In genomic region chr16:67226804-67227566, GRCh38 we compare ENCODE assay signal across 8 cellular contexts. TPM values are rescaled to one million over a fixed set of nuclear protein-coding genes. Genes with fewer than 3 reads are reported as not detected.
DNase-seq lines count a peak whose midpoint lies in the region; ATAC-seq and TF ChIP-seq lines count a peak whose summit lies in the region.

TMEM208 (plus strand) TSS chr16:67227130; CDS start chr16:67227219, 89 bp downstream.

- no peaks in the 10 kb centered on the region for H3K9me3 ChIP-seq in RWPE2 (ENCODE audit: severe bottlenecking)

- peaks cover 43% of the 10 kb centered on the region for H3K36me3 Mint-ChIP-seq in activated T-helper 2 cell treated with anti-CD3 and anti-CD28 coated beads, Interferon-gamma antibody, Interleukin-2, Interleukin-4, amounts not matched to agents 10 μg/mL and 5 μg/mL and 100 μg/mL, durations not matched to agents 14 hours and 24 hours and 36 hours (ENCODE audit: low read depth)
- no peaks in the 10 kb centered on the region for H3K36me3 Mint-ChIP-seq in natural killer cell

- peaks cover 43% of the 10 kb centered on the region for H3K36me3 ChIP-seq in RWPE2 (ENCODE audit: low read depth)

- H3K4me3 Mint-ChIP-seq in activated T-helper 2 cell treated with anti-CD3 and anti-CD28 coated beads, Interferon-gamma antibody, Interleukin-2, Interleukin-4, amounts not matched to agents 10 μg/mL and 5 μg/mL and 100 μg/mL, durations not matched to agents 14 hours and 24 hours and 36 hours (ENCODE audit: low read depth) = peak within 1 kb of the TSS; percentile 98
- peak within 1 kb of the TSS; percentile 100 for H3K4me3 Mint-ChIP-seq in natural killer cell

- no peaks in the 10 kb centered on the region for H3K27me3 ChIP-seq in RWPE2 (ENCODE audit: insufficient read depth, poor library complexity, severe bottlenecking)

- ATAC-seq in RWPE2 (ENCODE audit: low read depth) (peak; percentile 89), natural killer cell (peak; percentile 97 to 99 (median 97))

- TF ChIP-seq CTCF in RWPE2 (IDR thresholded peaks at IDR 0.05; ENCODE audit: poor library complexity, severe bottlenecking) (peak; percentile 24), natural killer cell (IDR thresholded peaks at IDR 0.05) (peak; percentile 17)

- intact Hi-C loops in activated T-helper 2 cell treated with anti-CD3 and anti-CD28 coated beads, Interferon-gamma antibody, Interleukin-2, Interleukin-4, amounts not matched to agents 10 μg/mL and 5 μg/mL and 100 μg/mL, durations not matched to agents 14 hours and 24 hours and 36 hours (cut with micrococcal nuclease) = loop anchor here (1.0 to 5.0 kb wide), 3 partner anchors 17 to 66 kb away; partner anchors contain the start of gene MATCAP1
- intact Hi-C loops in natural killer cell (cut with micrococcal nuclease) = loop anchor here (1.0 to 2.0 kb wide), 3 partner anchors 20 to 42 kb away; partner anchors contain the start of genes E2F4 and FHOD1

- peak; percentile 99 for DNase-seq in EH (ENCODE audit: low read depth)
- peak; percentile 96 for DNase-seq in GOT3 (lab: John Stamatoyannopoulos, UW)
- peak; percentile 97 for DNase-seq in LoVo (ENCODE audit: low spot score)
- DNase-seq in RWPE2 (ENCODE audit: low spot score) = peak; percentile 98
- peak; percentile 99 for DNase-seq in activated T-helper 2 cell treated with anti-CD3 and anti-CD28 coated beads, Interferon-gamma antibody, Interleukin-2, Interleukin-4, amounts not matched to agents 10 μg/mL and 5 μg/mL and 100 μg/mL, durations not matched to agents 14 hours and 24 hours and 36 hours (ENCODE audit: low spot score)
- DNase-seq in fibroblast of peridontal ligament (ENCODE audit: extremely low read depth) = peak; percentile 98
- DNase-seq in natural killer cell = peak; percentile 99
- peak; percentile 97 for DNase-seq in stimulated activated naive CD4-positive, alpha-beta T cell treated with Interleukin-2 at 50 U/mL for 16 hours (lab: John Stamatoyannopoulos, UW)

- peak within 1 kb of the TSS; percentile 86 for H3K4me3 ChIP-seq in RWPE2 (ENCODE audit: severe bottlenecking)

- H3K27ac ChIP-seq in RWPE2 (ENCODE audit: poor library complexity, severe bottlenecking) = peak within 1 kb of the TSS; percentile 35

- H3K4me1 Mint-ChIP-seq in activated T-helper 2 cell treated with anti-CD3 and anti-CD28 coated beads, Interferon-gamma antibody, Interleukin-2, Interleukin-4, amounts not matched to agents 10 μg/mL and 5 μg/mL and 100 μg/mL, durations not matched to agents 14 hours and 24 hours and 36 hours (ENCODE audit: low read depth) = peaks cover 40% of the 10 kb centered on the region
- peaks cover 28 to 29% of the 10 kb centered on the region in 2 donors for H3K4me1 Mint-ChIP-seq in natural killer cell

- H3K9me3 Mint-ChIP-seq in activated T-helper 2 cell treated with anti-CD3 and anti-CD28 coated beads, Interferon-gamma antibody, Interleukin-2, Interleukin-4, amounts not matched to agents 10 μg/mL and 5 μg/mL and 100 μg/mL, durations not matched to agents 14 hours and 24 hours and 36 hours = no peaks in the 10 kb centered on the region
- H3K9me3 Mint-ChIP-seq in natural killer cell = no peaks in the 10 kb centered on the region

- H3K27me3 Mint-ChIP-seq in activated T-helper 2 cell treated with anti-CD3 and anti-CD28 coated beads, Interferon-gamma antibody, Interleukin-2, Interleukin-4, amounts not matched to agents 10 μg/mL and 5 μg/mL and 100 μg/mL, durations not matched to agents 14 hours and 24 hours and 36 hours (ENCODE audit: low read depth) = no peaks in the 10 kb centered on the region
- no peaks in the 10 kb centered on the region for H3K27me3 Mint-ChIP-seq in natural killer cell (ENCODE audit: low read depth in 2 of 2)

- H3K4me1 ChIP-seq in RWPE2 (ENCODE audit: insufficient read depth, poor library complexity, severe bottlenecking) = peaks cover 6% of the 10 kb centered on the region

- peak within 1 kb of the TSS; percentile 93 for H3K27ac Mint-ChIP-seq in activated T-helper 2 cell treated with anti-CD3 and anti-CD28 coated beads, Interferon-gamma antibody, Interleukin-2, Interleukin-4, amounts not matched to agents 10 μg/mL and 5 μg/mL and 100 μg/mL, durations not matched to agents 14 hours and 24 hours and 36 hours
- H3K27ac Mint-ChIP-seq in natural killer cell = peak within 1 kb of the TSS; percentile 96 to 99

RNA-seq across cellular contexts. Expression of gene TMEM208, which starts in this region (rescaled TPM):
- 53.8 and 55.4 TPM in 2 replicates for total RNA-seq in activated T-helper 2 cell treated with anti-CD3 and anti-CD28 coated beads, Interferon-gamma antibody, Interleukin-2, Interleukin-4, amounts not matched to agents 10 μg/mL and 5 μg/mL and 100 μg/mL, durations not matched to agents 14 hours and 24 hours and 36 hours
- total RNA-seq in natural killer cell = 10 to 100 TPM; 34.5 to 39.2 (median 36.7) TPM

Comparison
In these comparisons a context has a peak if more than half of its experiments do, and no peak if none do; other contexts are left out.
1. Peak in every context shown above with its lines: DNase-seq, ATAC-seq, H3K4me3 ChIP-seq and H3K27ac ChIP-seq.